9 cellular contexts compared by ENCODE assay signal in genomic region chr20:44609006-44609510, GRCh38. TPM values are rescaled to one million over a fixed set of nuclear protein-coding genes. Genes with fewer than 3 reads are reported as not detected.
DNase-seq lines count a peak whose midpoint lies in the region; ATAC-seq and TF ChIP-seq lines count a peak whose summit lies in the region.
"Had no signal": no experiment of that assay in that cellular context is flagged by ENCODE, and none has a peak within 500 bp of the region (broad histone marks: within the 10 kb centered on the region; RNA-seq: fewer than 3 reads in every experiment).

No MANE protein-coding gene starts in this region.

- H3K4me1 ChIP-seq in DND-41 (ENCODE audit: insufficient read depth, low read length): peaks cover 22% of the 10 kb centered on the region
- H3K4me1 ChIP-seq in psoas muscle: peaks cover 45% of the 10 kb centered on the region

- 7 to 19% (median 10%) methylated on average over 9 of the region's 9 CpGs for WGBS in psoas muscle, 3 donors

- H3K27ac ChIP-seq in DND-41 (ENCODE audit: low read length) (peak overlapping the region; percentile 68), psoas muscle (peak overlapping the region; percentile 88)

- H3K79me2 ChIP-seq in DND-41 (ENCODE audit: insufficient read depth, low read length): no peaks in the 10 kb centered on the region

- POLR2A ChIA-PET in activated B cell treated with CpG ODN at 0.5 μM for 24 hours (lab: Charles Lee): interaction anchor here (0.6 to 4.1 kb wide), 9 partner anchors 11 to 63 kb away, joined by 3 to 51 read pairs (median 5); partner anchors contain the start of gene ADA

- peak overlapping the region; percentile 62 for H2AFZ ChIP-seq in DND-41 (ENCODE audit: low read depth, low read length)

- CTCF ChIA-PET in activated B cell treated with CpG ODN at 0.5 μM for 24 hours (lab: Charles Lee): interaction anchor here (1.0 to 5.7 kb wide), 10 partner anchors 11 to 394 kb away, joined by 3 to 147 read pairs (median 8); partner anchors contain the start of genes PKIG and TTPAL

- H3K36me3 ChIP-seq in DND-41 (ENCODE audit: insufficient read depth, low read length) (peaks cover 8% of the 10 kb centered on the region), psoas muscle (ENCODE audit: insufficient read depth in 1 of 2, low read depth in 1 of 2) (peaks cover 0 to 24% of the 10 kb centered on the region in 2 donors)

- H3K4me1 Mint-ChIP-seq in activated B cell treated with CpG ODN at 0.5 μM for 24 hours: peaks cover 57% of the 10 kb centered on the region
- peaks cover 32 to 37% of the 10 kb centered on the region in 2 donors for H3K4me1 Mint-ChIP-seq in immature natural killer cell
- H3K4me1 Mint-ChIP-seq in activated T-cell treated with anti-CD3 and anti-CD28 coated beads, Interleukin-2, amount 50 U/mL, for 24 hours (ENCODE audit: low read depth): peaks cover 17% of the 10 kb centered on the region

- H3K9me3 ChIP-seq in DND-41 (ENCODE audit: insufficient read depth, low read length, severe bottlenecking): no peaks in the 10 kb centered on the region
- H3K9me3 ChIP-seq in psoas muscle: no peaks in the 10 kb centered on the region

- intact Hi-C loops in activated B cell treated with CpG ODN at 0.5 μM for 24 hours (cut with micrococcal nuclease) (no loop called here), psoas muscle (cut with DNase I) (loop anchor here in 1 of 2 donors (5.0 kb wide), 1 partner anchor 392 kb away; no protein-coding TSS in a partner anchor)

- H3K27me3 Mint-ChIP-seq in activated B cell treated with CpG ODN at 0.5 μM for 24 hours: no peaks in the 10 kb centered on the region
- peaks cover 15 to 19% (median 16%) of the 10 kb centered on the region in 3 donors for H3K27me3 Mint-ChIP-seq in immature natural killer cell (ENCODE audit: low read depth in 3 of 3)
- no peaks in the 10 kb centered on the region for H3K27me3 Mint-ChIP-seq in activated T-cell treated with anti-CD3 and anti-CD28 coated beads, Interleukin-2, amount 50 U/mL, for 24 hours
- H3K27me3 Mint-ChIP-seq: type B pancreatic cell had no signal

- no peaks in the 10 kb centered on the region for H4K20me1 ChIP-seq in DND-41 (ENCODE audit: insufficient read depth, low read length)

- H3K9me3 Mint-ChIP-seq in activated B cell treated with CpG ODN at 0.5 μM for 24 hours: peaks cover 2% of the 10 kb centered on the region
- H3K9me3 Mint-ChIP-seq in immature natural killer cell: no peaks in the 10 kb centered on the region
- H3K9me3 Mint-ChIP-seq in activated T-cell treated with anti-CD3 and anti-CD28 coated beads, Interleukin-2, amount 50 U/mL, for 24 hours: no peaks in the 10 kb centered on the region
- H3K9me3 Mint-ChIP-seq: type B pancreatic cell had no signal

- no peak for ATAC-seq in DND-41 (ENCODE audit: insufficient read depth, low read depth)
- no peak for ATAC-seq in activated B cell treated with CpG ODN at 0.5 μM for 24 hours (ENCODE audit: low read depth)
- ATAC-seq in psoas muscle: peak; percentile 38 to 62 (median 50)
- no peak for ATAC-seq in GM21529 (IDR thresholded peaks at IDR 0.05; ENCODE audit: unreplicated experiment)
- no peak for ATAC-seq in HG03442 (IDR thresholded peaks at IDR 0.05; ENCODE audit: unreplicated experiment)

- no peaks in the 10 kb centered on the region for H3K27me3 ChIP-seq in DND-41 (ENCODE audit: insufficient read depth, low read length, poor library complexity)
- H3K27me3 ChIP-seq in psoas muscle (ENCODE audit: insufficient read depth in 3 of 3, low read length in 2 of 3): no peaks in the 10 kb centered on the region

- H3K27ac Mint-ChIP-seq in activated B cell treated with CpG ODN at 0.5 μM for 24 hours (peak overlapping the region; percentile 93), immature natural killer cell (peak overlapping the region; percentile 63 to 100 (median 75))
- H3K27ac Mint-ChIP-seq in activated T-cell treated with anti-CD3 and anti-CD28 coated beads, Interleukin-2, amount 50 U/mL, for 24 hours: no peak overlapping the region

- peak overlapping the region; percentile 33; the same call in 1 of the 2 replicates for H3K9ac ChIP-seq in DND-41 (ENCODE audit: low read depth, low read length)

- H3K4me2 ChIP-seq in DND-41 (ENCODE audit: insufficient read depth, low read length): peak overlapping the region; percentile 57; the same call in 1 of the 2 replicates

- TF ChIP-seq CTCF in DND-41 (IDR thresholded peaks at IDR 0.05; ENCODE audit: borderline replicate concordance, extremely low read depth, low read length, poor library complexity, severe bottlenecking): no peak
- no peak for TF ChIP-seq CTCF in activated B cell treated with CpG ODN at 0.5 μM for 24 hours (IDR thresholded peaks at IDR 0.05)
- no peak for TF ChIP-seq CTCF in psoas muscle (IDR thresholded peaks at IDR 0.05)

- H3K4me3 ChIP-seq in DND-41 (ENCODE audit: low read depth in 1 of 2, low read length in 2 of 2) (no peak overlapping the region), psoas muscle (peak overlapping the region; percentile 59)

- H3K36me3 Mint-ChIP-seq in activated B cell treated with CpG ODN at 0.5 μM for 24 hours (ENCODE audit: low read depth) (peaks cover 53% of the 10 kb centered on the region), immature natural killer cell (peaks cover 0 to 4% (median 3%) of the 10 kb centered on the region in 3 donors)
- peaks cover 2% of the 10 kb centered on the region for H3K36me3 Mint-ChIP-seq in activated T-cell treated with anti-CD3 and anti-CD28 coated beads, Interleukin-2, amount 50 U/mL, for 24 hours (ENCODE audit: low read depth)

- DNase-seq in DND-41: no peak
- no peak for DNase-seq in activated B cell treated with CpG ODN at 0.5 μM for 24 hours
- no peak for DNase-seq in immature natural killer cell
- DNase-seq in psoas muscle: no peak
- no peak for DNase-seq in activated T-cell treated with anti-CD3 and anti-CD28 coated beads, Interleukin-2, amount 50 U/mL, for 24 hours
- no peak for DNase-seq in cerebellum (ENCODE audit: low spot score)

- H3K4me3 Mint-ChIP-seq in activated B cell treated with CpG ODN at 0.5 μM for 24 hours: no peak overlapping the region
- H3K4me3 Mint-ChIP-seq in immature natural killer cell: peak overlapping the region in 1 of 5 donors; percentile 18
- H3K4me3 Mint-ChIP-seq in activated T-cell treated with anti-CD3 and anti-CD28 coated beads, Interleukin-2, amount 50 U/mL, for 24 hours: no peak overlapping the region

RNA-seq across cellular contexts. Expression of gene PKIG, which starts 26.7 kb away (rescaled TPM):
- 181 and 191 TPM in 2 replicates for total RNA-seq in activated B cell treated with CpG ODN at 0.5 μM for 24 hours
- 1 to 10 TPM; 1.6 to 2.6 (median 1.8) TPM for polyA plus RNA-seq in immature natural killer cell
- 100 to 1,000 TPM in 2 of 4 donors, 10 to 100 TPM in 2; 35.2 to 110 (median 88.3) TPM for total RNA-seq in psoas muscle
- polyA plus RNA-seq in psoas muscle: 100 to 1,000 TPM in 2 of 3 donors, 10 to 100 TPM in 1; 33.5 to 134 (median 108) TPM
- 19.7 TPM for total RNA-seq in cerebellum

RNA-seq across cellular contexts. Expression of gene ADA, which starts 42.4 kb away (rescaled TPM):
- 68.9 and 72.3 TPM in 2 replicates for total RNA-seq in activated B cell treated with CpG ODN at 0.5 μM for 24 hours
- 100 to 1,000 TPM in 2 of 3 donors, 10 to 100 TPM in 1; 96.9 to 150 (median 124) TPM for polyA plus RNA-seq in immature natural killer cell
- 1 to 10 TPM; 3.3 to 4.9 (median 4.0) TPM for total RNA-seq in psoas muscle
- polyA plus RNA-seq in psoas muscle: 1 to 10 TPM; 3.5 to 5.8 (median 4.2) TPM
- total RNA-seq in cerebellum: 1.7 TPM

Comparison
In these comparisons a context has a peak if more than half of its experiments do, and no peak if none do; other contexts are left out.
1. ATAC-seq: peak in psoas muscle (4 of 4); none in DND-41 (single experiment), activated B cell treated with CpG ODN at 0.5 μM for 24 hours (single experiment), GM21529 (single experiment) and HG03442 (single experiment).
2. RNA of gene ADA, which starts 42.4 kb away (total RNA-seq): 68.9 to 72.3 TPM in activated B cell treated with CpG ODN at 0.5 μM for 24 hours; 3.3 to 4.9 TPM in psoas muscle and 1.7 TPM in cerebellum (single experiment); every median in the first group is over 10 times any median in the second.